ENCODE assay signal across 8 cellular contexts in the genomic region with DNA sequence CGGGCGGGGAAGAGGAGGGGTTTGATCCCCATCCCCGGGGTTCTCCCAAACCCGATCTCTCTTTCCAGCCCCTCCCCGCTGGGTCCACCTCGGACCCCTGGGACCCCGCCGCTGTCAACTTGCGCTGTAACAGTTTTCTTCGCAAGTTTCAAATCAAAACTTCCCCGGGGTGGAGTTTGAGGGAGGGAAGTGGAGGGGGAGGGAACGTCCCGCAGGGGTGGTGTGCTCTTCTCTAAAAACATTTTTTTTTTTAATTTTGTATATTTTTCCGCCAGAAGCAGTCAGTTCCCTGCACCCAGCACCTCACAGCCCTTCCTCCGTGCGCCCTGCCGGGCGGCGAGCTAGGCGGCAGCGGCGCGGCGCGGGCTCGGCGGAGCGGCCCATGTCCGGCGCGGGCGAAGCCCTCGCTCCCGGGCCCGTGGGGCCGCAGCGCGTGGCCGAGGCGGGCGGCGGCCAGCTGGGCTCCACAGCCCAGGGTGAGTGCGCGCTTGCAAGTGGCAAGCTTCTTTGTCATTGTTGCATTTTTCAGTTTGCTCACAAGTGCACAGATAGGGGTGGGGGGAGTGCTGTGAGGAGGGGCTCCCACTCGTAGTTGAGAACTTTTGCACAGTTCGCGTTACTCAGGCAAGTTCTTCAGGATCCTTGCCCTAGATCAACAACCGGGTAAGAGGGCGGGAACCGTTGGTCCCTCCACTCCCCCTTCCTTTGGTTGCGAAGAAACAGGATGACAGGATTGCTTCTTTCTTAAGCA. TPM values are rescaled to one million over a fixed set of nuclear protein-coding genes. Genes with fewer than 3 reads are reported as not detected.
DNase-seq lines count a peak whose midpoint lies in the region; ATAC-seq and TF ChIP-seq lines count a peak whose summit lies in the region.

No MANE protein-coding gene starts in this region.

- H3K27me3 Mint-ChIP-seq in activated B cell treated with CpG ODN at 0.5 μM for 24 hours = no peaks in the 10 kb centered on the region

- POLR2A ChIA-PET in activated B cell treated with CpG ODN at 0.5 μM for 24 hours (lab: Charles Lee) = interaction anchor here (0.8 to 3.8 kb wide), 6 partner anchors 10 to 59 kb away, joined by 3 to 53 read pairs (median 9); no protein-coding TSS in a partner anchor

- peaks cover 40% of the 10 kb centered on the region for H3K36me3 Mint-ChIP-seq in activated B cell treated with CpG ODN at 0.5 μM for 24 hours (ENCODE audit: low read depth)

- WGBS in right lobe of liver (ENCODE audit: insufficient coverage, low coverage, low lambda C conversion rate, missing lambda C conversion rate) = under 1% methylated on average over 25 of the region's 51 CpGs

- intact Hi-C loops in activated B cell treated with CpG ODN at 0.5 μM for 24 hours (cut with micrococcal nuclease) (loop anchor here (1.0 to 10.0 kb wide), 4 partner anchors 8 to 1602 kb away; a partner anchor contains a TSS), colonic mucosa (cut with DNase I) (loop anchor here (5.0 kb wide), 1 partner anchor 84 kb away; no protein-coding TSS in a partner anchor), right lobe of liver (cut with DNase I) (no loop called here)

- H3K4me1 Mint-ChIP-seq in activated B cell treated with CpG ODN at 0.5 μM for 24 hours = peaks cover 65% of the 10 kb centered on the region

- H3K36me3 ChIP-seq in HUES6 (ENCODE audit: control insufficient read depth, insufficient read depth, low read length) = no peaks in the 10 kb centered on the region
- H3K36me3 ChIP-seq in colonic mucosa = no peaks in the 10 kb centered on the region
- no peaks in the 10 kb centered on the region for H3K36me3 ChIP-seq in right lobe of liver

- H3K9me3 Mint-ChIP-seq in activated B cell treated with CpG ODN at 0.5 μM for 24 hours = no peaks in the 10 kb centered on the region

- H3K4me3 Mint-ChIP-seq in activated B cell treated with CpG ODN at 0.5 μM for 24 hours = peak overlapping the region; percentile 95

- H3K9me3 ChIP-seq in HUES6 (ENCODE audit: control insufficient read depth, insufficient read depth, low read depth, low read length) (no peaks in the 10 kb centered on the region), colonic mucosa (no peaks in the 10 kb centered on the region), right lobe of liver (no peaks in the 10 kb centered on the region)

- H3K27ac Mint-ChIP-seq in activated B cell treated with CpG ODN at 0.5 μM for 24 hours = peak overlapping the region; percentile 97

- TF ChIP-seq POLR2A in right lobe of liver (IDR thresholded peaks at IDR 0.05) = peak; percentile 28

- TF ChIP-seq CTCF in activated B cell treated with CpG ODN at 0.5 μM for 24 hours (IDR thresholded peaks at IDR 0.05) = no peak
- TF ChIP-seq CTCF in colonic mucosa (IDR thresholded peaks at IDR 0.05) = no peak
- TF ChIP-seq CTCF in right lobe of liver (IDR thresholded peaks at IDR 0.05) = no peak

- CTCF ChIA-PET in activated B cell treated with CpG ODN at 0.5 μM for 24 hours (lab: Charles Lee) = interaction anchor here (3.5 kb wide), 1 partner anchor 57 kb away, joined by 28 read pairs; no protein-coding TSS in a partner anchor

- peak; percentile 39 for ATAC-seq in GM21515 (IDR thresholded peaks at IDR 0.05; ENCODE audit: unreplicated experiment)
- ATAC-seq in activated B cell treated with CpG ODN at 0.5 μM for 24 hours (ENCODE audit: low read depth) = peak; percentile 61
- peak; percentile 40 to 64 (median 62) for ATAC-seq in right lobe of liver

- no peak overlapping the region; the same call in 1 of the 2 replicates for H3K27ac ChIP-seq in HUES6 (ENCODE audit: low read depth, low read length)
- peak overlapping the region; percentile 84 for H3K27ac ChIP-seq in colonic mucosa
- H3K27ac ChIP-seq in right lobe of liver = peak overlapping the region; percentile 86 to 90 (median 89)

- peaks cover 4% of the 10 kb centered on the region; the same call in 1 of the 2 replicates for H3K27me3 ChIP-seq in HUES6 (ENCODE audit: control insufficient read depth, insufficient read depth, low read length)
- H3K27me3 ChIP-seq in colonic mucosa = no peaks in the 10 kb centered on the region
- no peaks in the 10 kb centered on the region for H3K27me3 ChIP-seq in right lobe of liver

- H3K4me3 ChIP-seq in HUES6 (ENCODE audit: low read depth, low read length) (peak overlapping the region; percentile 68), colonic mucosa (peak overlapping the region; percentile 69), right lobe of liver (peak overlapping the region; percentile 63 to 69 (median 69))

- DNase-seq in DMS 273 treated with DMSO at 0.1 percent for 48 hours (lab: John Stamatoyannopoulos, UW) = peak; percentile 58
- DNase-seq in activated B cell treated with CpG ODN at 0.5 μM for 24 hours = peak; percentile 53
- DNase-seq in colonic mucosa = peak; percentile 53
- DNase-seq in right lobe of liver = peak; percentile 29 to 58 (median 49)
- DNase-seq in stimulated activated CD8-positive, alpha-beta memory T cell treated with anti-CD3 and anti-CD28 coated beads, Interleukin-12 subunit alpha, Interleukin-12 subunit beta, amount 100 ng/mL, for 24 hours (ENCODE audit: extremely low read depth) = peak; percentile 12
- DNase-seq in NCI-H2107 treated with DMSO at 0.1 percent for 48 hours (lab: John Stamatoyannopoulos, UW; ENCODE audit: unreplicated experiment) = no peak

- peaks cover 14% of the 10 kb centered on the region for H3K4me1 ChIP-seq in HUES6 (ENCODE audit: control insufficient read depth, insufficient read depth, low read length)
- no peaks in the 10 kb centered on the region for H3K4me1 ChIP-seq in colonic mucosa
- H3K4me1 ChIP-seq in right lobe of liver = peaks cover 0 to 8% (median 0%) of the 10 kb centered on the region in 4 donors

- H3K9ac ChIP-seq in HUES6 (ENCODE audit: low read length) (peak overlapping the region; percentile 80), colonic mucosa (ENCODE audit: low read depth in 2 of 2, low read length in 2 of 2) (peak overlapping the region; percentile 48 to 89)

RNA-seq across cellular contexts. Expression of a gene that starts 0.9 kb away (rescaled TPM):
- total RNA-seq in activated B cell treated with CpG ODN at 0.5 μM for 24 hours = 139 and 160 TPM in 2 replicates
- 1 to 10 TPM; 8.5 to 9.1 TPM for total RNA-seq in colonic mucosa
- total RNA-seq in right lobe of liver = 10 to 100 TPM in 4 of 6 experiments, 1 to 10 TPM in 2; 7.5 to 20.7 (median 13.4) TPM

Comparison
In these comparisons a context has a peak if more than half of its experiments do, and no peak if none do; other contexts are left out.
1. intact Hi-C loops: an anchor here in activated B cell treated with CpG ODN at 0.5 μM for 24 hours (1.0 to 10.0 kb wide) and colonic mucosa (5.0 kb wide); none called in right lobe of liver.